Comparison of ENCODE assay signal across 8 cellular contexts in genomic region chr10:102230861-102231356, GRCh38. TPM values are rescaled to one million over a fixed set of nuclear protein-coding genes. Genes with fewer than 3 reads are reported as not detected.
DNase-seq lines count a peak whose midpoint lies in the region; ATAC-seq, FAIRE-seq and TF ChIP-seq lines count a peak whose summit lies in the region.
"Had no signal": no experiment of that assay in that cellular context is flagged by ENCODE, and none has a peak within 500 bp of the region (broad histone marks: within the 10 kb centered on the region; RNA-seq: fewer than 3 reads in every experiment).

No MANE protein-coding gene starts in this region.

- no peak for TF ChIP-seq EP300 in GM12878 (IDR thresholded peaks at IDR 0.05; ENCODE audit: borderline replicate concordance in 1 of 2, control insufficient read depth in 1 of 2, low read depth in 2 of 2, low read length in 2 of 2)

- ATAC-seq in GM12878 (peak; percentile 49), HG03097 (IDR thresholded peaks at IDR 0.05; ENCODE audit: low FRiP score, unreplicated experiment) (no peak)

- intact Hi-C loops in GM12878 (cut with micrococcal nuclease; ENCODE audit: unreplicated experiment): loop anchor here (1.0 to 5.0 kb wide), 3 partner anchors 121 to 351 kb away; no protein-coding TSS in a partner anchor

- H3K4me3 ChIP-seq in GM12878: peak overlapping the region; percentile 64

- no TSS peak for BruUV-seq in GM12878 (replicated peaks; lab: Mats Ljungman, UMichigan)

- SMC1A ChIA-PET in GM12878 (lab: Charles Lee; ENCODE audit: uncharacterized antibody, unreplicated experiment): interaction anchor here (0.9 to 12.2 kb wide), 19 partner anchors 9 to 353 kb away, joined by 3 to 231 read pairs (median 6); partner anchors contain the start of genes ACTR1A and GBF1

- H3K27me3 ChIP-seq in GM12878 (replicated peaks in 1 of 2; ENCODE audit: control insufficient read depth in 2 of 2, insufficient read depth in 2 of 2, low read length in 1 of 2): peaks cover 7 to 11% of the 10 kb centered on the region in 2 experiments

- no peaks in the 10 kb centered on the region for H3K79me2 ChIP-seq in GM12878 (ENCODE audit: control insufficient read depth, insufficient read depth, low read length)

- RAD21 ChIA-PET in GM12878 (lab: Charles Lee; ENCODE audit: unreplicated experiment): interaction anchor here (0.6 to 13.1 kb wide), 29 partner anchors 11 to 352 kb away, joined by 3 to 256 read pairs (median 6); partner anchors contain the start of genes C10orf95, FBXL15, GBF1 and NFKB2

- FAIRE-seq in GM12878 (lab: Jason Lieb, UNC): no peak

- TF ChIP-seq RAD21 in GM12878 (IDR thresholded peaks at IDR 0.05; ENCODE audit: insufficient read depth, low read depth, low read length): peak; percentile 26; the same call in 1 of the 2 replicates

- in situ Hi-C loops in GM13976 (cut with MboI; ENCODE audit: low sequenced_read_pairs, unreplicated experiment) (loop anchor here (25.0 kb wide), 1 partner anchor 356 kb away; no protein-coding TSS in a partner anchor), GM12878 (cut with MboI) (no loop called here)

- H3K27ac ChIP-seq in GM12878 (ENCODE audit: control insufficient read depth, insufficient read depth): no peak overlapping the region

- no peaks in the 10 kb centered on the region for H4K20me1 ChIP-seq in GM12878 (ENCODE audit: control insufficient read depth, insufficient read depth)

- H3K36me3 ChIP-seq in GM12878 (ENCODE audit: control insufficient read depth in 2 of 2, insufficient read depth in 2 of 2, low read length in 1 of 2): no peaks in the 10 kb centered on the region

- TF ChIP-seq CTCF in GM13976 (IDR thresholded peaks at IDR 0.05; ENCODE audit: borderline replicate concordance, control extremely low read depth, extremely low read depth, insufficient read depth, missing control alignments) (peak; percentile 38), GM12878 (IDR thresholded peaks at IDR 0.05 in 2 of 3, conservative IDR thresholded peaks at IDR 0.05 in 1 of 3; ENCODE audit: control insufficient read depth in 2 of 3, extremely low read depth in 1 of 3, insufficient read depth in 1 of 3, low read depth in 3 of 3, low read length in 3 of 3) (peak; percentile 20 to 51 (median 49); a peak in 5 of 6 replicates)

- H3K9ac ChIP-seq in GM12878 (ENCODE audit: control insufficient read depth, insufficient read depth, low read length): no peak overlapping the region

- H3K4me1 ChIP-seq in GM12878 (ENCODE audit: control insufficient read depth, insufficient read depth, low read length): peaks cover 15% of the 10 kb centered on the region

- H3K9me3 ChIP-seq in GM12878 (replicated peaks; ENCODE audit: control insufficient read depth, insufficient read depth, low read length): no peaks in the 10 kb centered on the region

- no peak for TF ChIP-seq POLR2A in GM12878 (IDR thresholded peaks at IDR 0.05; ENCODE audit: low read depth, low read length)

- H2AFZ ChIP-seq in GM12878 (ENCODE audit: control insufficient read depth, low read depth, low read length): peak overlapping the region; percentile 64

- CTCF ChIA-PET in GM12878 (lab: Yijun Ruan, JAX): interaction anchor here (0.5 to 15.4 kb wide), 49 partner anchors 8 to 703 kb away, joined by 3 to 632 read pairs (median 6); partner anchors contain the start of genes CUEDC2, FBXL15, GBF1 and NFKB2

- H3K4me2 ChIP-seq in GM12878 (ENCODE audit: control insufficient read depth, insufficient read depth): peak overlapping the region; percentile 89

- WGBS in GM12878 (ENCODE audit: insufficient coverage, insufficient replicate concordance, low lambda C conversion rate, missing lambda C conversion rate): 3% methylated on average over 50 of the region's 52 CpGs

- DNase-seq in GM13976 (ENCODE audit: low spot score) (peak; percentile 75), SHP77 (lab: John Stamatoyannopoulos, UW) (peak; percentile 34 to 65), GM12878 (ENCODE audit: low read depth, low spot score) (no peak), islet precursor cell (peak; percentile 62), medulla oblongata (ENCODE audit: extremely low spot score) (no peak)
- DNase-seq in stimulated activated CD4-positive, alpha-beta T cell treated with anti-CD3 and anti-CD28 coated beads, Interleukin-2, amount 100 ng/mL, for 24 hours: peak; percentile 45 to 63

- POLR2A ChIA-PET in GM12878 (lab: Charles Lee): interaction anchor here (0.6 to 1.4 kb wide), 5 partner anchors 64 to 191 kb away, joined by 3 to 4 read pairs (median 3); no protein-coding TSS in a partner anchor

TF ChIP-seq in GM12878, 131 proteins besides CTCF, POLR2A, EP300 and RAD21 (continues in another document):
- TF ChIP-seq SUPT20H (IDR thresholded peaks at IDR 0.05; ENCODE audit: borderline replicate concordance, control insufficient read depth, low read depth, low read length) (no peak), YY1 (IDR thresholded peaks at IDR 0.05; ENCODE audit: low read depth, low read length) (peak; percentile 69), MEF2A (IDR thresholded peaks at IDR 0.05; ENCODE audit: insufficient read depth, low read depth, low read length) (no peak), SUZ12 (IDR thresholded peaks at IDR 0.05; ENCODE audit: unreplicated experiment) (peak; percentile 7), LARP7 (IDR thresholded peaks at IDR 0.05) (peak; percentile 75), IKZF2 (IDR thresholded peaks at IDR 0.05) (no peak), MYC (IDR thresholded peaks at IDR 0.05; ENCODE audit: insufficient read depth, insufficient read length, insufficient replicate concordance, low read length, severe bottlenecking) (no peak), MTA2 (IDR thresholded peaks at IDR 0.05; ENCODE audit: low read depth) (no peak), ZNF622 (IDR thresholded peaks at IDR 0.05) (no peak), BHLHE40 (IDR thresholded peaks at IDR 0.05; ENCODE audit: borderline replicate concordance in 1 of 2, low read depth in 2 of 2, low read length in 1 of 2) (peak; percentile 33 to 55; a peak in 1 of 4 replicates), RB1 (IDR thresholded peaks at IDR 0.05; ENCODE audit: borderline replicate concordance) (no peak; the same call in 1 of the 2 replicates), IKZF1 (conservative IDR thresholded peaks at IDR 0.05) (peak; percentile 39), ESRRA (IDR thresholded peaks at IDR 0.05; ENCODE audit: low read length) (no peak), HDAC6 (IDR thresholded peaks at IDR 0.05; ENCODE audit: unreplicated experiment) (peak; percentile 30), GATAD2B (conservative IDR thresholded peaks at IDR 0.05; ENCODE audit: low read depth) (0 out of 2 replicates have a peak, but pooled peaks have one; percentile 16)

RNA-seq across cellular contexts. Expression of gene ELOVL3, which starts 4.8 kb away (rescaled TPM):
- total RNA-seq in GM12878 (2013; cell fraction: nucleolus; rRNA removed): not detected in 2 replicates
- 0.11 TPM in 1 of 2 replicates, not detected in the other for total RNA-seq in GM12878 (2014; rRNA removed)
- total RNA-seq in GM12878 (2014; rRNA removed; fragmentation: Illumina TruSeq; extraction: Trizol): not detected in 2 replicates
- not detected in 2 replicates for total RNA-seq in GM12878 (2021)
- not detected for polyA plus RNA-seq in GM12878 (2011; ENCODE audit: low read depth)
- polyA plus RNA-seq in GM12878 (2011; rRNA removed): 0.09 and 0.10 TPM in 2 replicates
- polyA plus RNA-seq in GM12878 (2011; cell fraction: cytosol; rRNA removed): 0.08 and 0.09 TPM in 2 replicates
- polyA plus RNA-seq in GM12878 (2011; cell fraction: nucleus; rRNA removed): 0.07 TPM in 1 of 2 replicates, not detected in the other
- polyA plus RNA-seq in GM12878 (2012): 0.08 TPM in 1 of 2 replicates, not detected in the other
- not detected in 2 replicates for polyA plus RNA-seq in GM12878 (2014; fragmentation: Illumina TruSeq; extraction: Trizol)
- not detected for polyA plus RNA-seq in GM12878 (2014; fragmentation: Nextera tagmentation; extraction: Ambion mirVana)
- 0.09 TPM in 1 of 2 replicates, not detected in the other for polyA plus RNA-seq in GM12878 (2014; rRNA removed)
- under 1 TPM in 1 of 2 experiments, not detected in 1; 0.18 TPM for polyA plus RNA-seq in GM12878 (2016; fragmentation: Nextera tagmentation; extraction: Ambion mirVana)
- polyA minus RNA-seq in GM12878 (2011; rRNA and poly(A)+ RNA removed): not detected in 2 replicates
- not detected in 2 replicates for polyA minus RNA-seq in GM12878 (2011; cell fraction: cytosol; rRNA and poly(A)+ RNA removed)
- polyA minus RNA-seq in GM12878 (2011; cell fraction: nucleus; rRNA and poly(A)+ RNA removed): not detected in 2 replicates
- total RNA-seq: activated CD8-positive, alpha-beta memory T cell treated with anti-CD3 and anti-CD28 coated beads for 36 hours had no signal

RNA-seq across cellular contexts. Expression of gene PITX3, which starts 10.4 kb away (rescaled TPM):
- total RNA-seq in GM12878 (2013; cell fraction: nucleolus; rRNA removed): not detected in 2 replicates
- total RNA-seq in GM12878 (2014; rRNA removed) (not detected in 2 replicates), GM12878 (2014; rRNA removed; fragmentation: Illumina TruSeq; extraction: Trizol) (not detected in 2 replicates), GM12878 (2021) (not detected in 2 replicates)
- not detected for polyA plus RNA-seq in GM12878 (2011; ENCODE audit: low read depth)
- polyA plus RNA-seq in GM12878 (2011; rRNA removed) (not detected in 2 replicates), GM12878 (2014; fragmentation: Illumina TruSeq; extraction: Trizol) (not detected in 2 replicates), GM12878 (2014; fragmentation: Nextera tagmentation; extraction: Ambion mirVana) (not detected), GM12878 (2014; rRNA removed) (not detected in 2 replicates), GM12878 (2016; fragmentation: Nextera tagmentation; extraction: Ambion mirVana) (not detected)
- polyA plus RNA-seq in GM12878 (2011; cell fraction: cytosol; rRNA removed): not detected in 2 replicates
- polyA plus RNA-seq in GM12878 (2011; cell fraction: nucleus; rRNA removed): not detected in 2 replicates
- not detected in 2 replicates for polyA plus RNA-seq in GM12878 (2012)
- not detected in 2 replicates for polyA minus RNA-seq in GM12878 (2011; rRNA and poly(A)+ RNA removed)
- not detected in 2 replicates for polyA minus RNA-seq in GM12878 (2011; cell fraction: cytosol; rRNA and poly(A)+ RNA removed)
- not detected in 2 replicates for polyA minus RNA-seq in GM12878 (2011; cell fraction: nucleus; rRNA and poly(A)+ RNA removed)
- total RNA-seq: activated CD8-positive, alpha-beta memory T cell treated with anti-CD3 and anti-CD28 coated beads for 36 hours had no signal

RNA-seq across cellular contexts. Expression of gene GBF1, which starts 14.4 kb away (rescaled TPM):
- total RNA-seq in GM12878 (2013; cell fraction: nucleolus; rRNA removed): 47.9 and 50.1 TPM in 2 replicates
- 21.4 and 23.0 TPM in 2 replicates for total RNA-seq in GM12878 (2014; rRNA removed)
- total RNA-seq in GM12878 (2014; rRNA removed; fragmentation: Illumina TruSeq; extraction: Trizol): 13.3 and 13.8 TPM in 2 replicates
- 38.8 and 42.0 TPM in 2 replicates for total RNA-seq in GM12878 (2021)
- 23.0 TPM for polyA plus RNA-seq in GM12878 (2011; ENCODE audit: low read depth)
- 6.5 and 20.7 TPM in 2 replicates for polyA plus RNA-seq in GM12878 (2011; rRNA removed)
- polyA plus RNA-seq in GM12878 (2011; cell fraction: cytosol; rRNA removed): 15.0 and 20.8 TPM in 2 replicates
- polyA plus RNA-seq in GM12878 (2011; cell fraction: nucleus; rRNA removed): 46.7 and 52.1 TPM in 2 replicates
- 29.0 and 31.0 TPM in 2 replicates for polyA plus RNA-seq in GM12878 (2012)
- polyA plus RNA-seq in GM12878 (2014; fragmentation: Illumina TruSeq; extraction: Trizol): 25.5 and 30.4 TPM in 2 replicates
- polyA plus RNA-seq in GM12878 (2014; fragmentation: Nextera tagmentation; extraction: Ambion mirVana): 1 to 10 TPM in 1 of 2 experiments, under 1 TPM in 1; 0.82 to 1.2 TPM
- 19.6 and 24.3 TPM in 2 replicates for polyA plus RNA-seq in GM12878 (2014; rRNA removed)
- 10 to 100 TPM; 29.5 to 35.6 TPM for polyA plus RNA-seq in GM12878 (2016; fragmentation: Nextera tagmentation; extraction: Ambion mirVana)
- polyA minus RNA-seq in GM12878 (2011; rRNA and poly(A)+ RNA removed): 30.3 and 46.3 TPM in 2 replicates
- polyA minus RNA-seq in GM12878 (2011; cell fraction: cytosol; rRNA and poly(A)+ RNA removed): 16.7 and 19.4 TPM in 2 replicates
- 38.2 and 44.3 TPM in 2 replicates for polyA minus RNA-seq in GM12878 (2011; cell fraction: nucleus; rRNA and poly(A)+ RNA removed)

Comparison
In these comparisons a context has a peak if more than half of its experiments do, and no peak if none do; other contexts are left out.
1. DNase-seq: peak in GM13976 (single experiment), SHP77 (2 of 2), islet precursor cell (single experiment) and stimulated activated CD4-positive, alpha-beta T cell treated with anti-CD3 and anti-CD28 coated beads, Interleukin-2, amount 100 ng/mL, for 24 hours (2 of 2); none in GM12878 (single experiment) and medulla oblongata (single experiment).